18 cellular contexts compared by ENCODE assay signal in the genomic region with DNA sequence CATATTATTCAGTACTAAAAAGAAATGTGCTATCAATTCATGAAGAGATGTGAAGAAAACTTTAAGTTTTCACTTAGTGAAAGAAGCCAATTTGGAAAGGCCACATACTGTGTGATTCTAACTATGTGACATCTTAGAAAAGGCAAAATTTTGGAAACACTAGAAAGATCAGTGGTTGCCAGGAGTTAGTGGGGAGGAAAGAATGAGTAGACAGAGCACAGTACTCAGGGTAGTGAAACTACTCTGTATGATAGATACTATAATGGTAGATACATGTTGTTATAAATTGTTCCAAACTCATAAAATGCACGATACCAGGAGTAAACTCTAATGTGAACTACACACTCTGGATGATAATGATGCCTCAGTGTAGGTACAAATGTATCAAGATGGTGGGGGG. TPM values are rescaled to one million over a fixed set of nuclear protein-coding genes. Genes with fewer than 3 reads are reported as not detected.
DNase-seq lines count a peak whose midpoint lies in the region; ATAC-seq and TF ChIP-seq lines count a peak whose summit lies in the region.
"Had no signal": no experiment of that assay in that cellular context is flagged by ENCODE, and none has a peak within 500 bp of the region (broad histone marks: within the 10 kb centered on the region; RNA-seq: fewer than 3 reads in every experiment).

No MANE protein-coding gene starts in this region.

- H3K79me2 ChIP-seq in H9 (ENCODE audit: insufficient read depth, low read length), result peaks cover 10% of the 10 kb centered on the region; the same call in 1 of the 2 replicates

- no peak overlapping the region for H2BK15ac ChIP-seq in H9 (ENCODE audit: low read depth, low read length)

- TF ChIP-seq POLR2A in vagina (IDR thresholded peaks at IDR 0.05), result no peak

- H2AFZ ChIP-seq in H9 (ENCODE audit: low read length), result no peak overlapping the region
- H2AFZ ChIP-seq: neural progenitor cell had no signal

- no peak overlapping the region for H3K27ac ChIP-seq in H9 (ENCODE audit: insufficient read length, low read depth, low read length)
- no peak overlapping the region for H3K27ac ChIP-seq in vagina
- H3K27ac ChIP-seq: esophagus squamous epithelium, KMS-11, neural progenitor cell, psoas muscle had no signal

- no peaks in the 10 kb centered on the region for H3K4me1 ChIP-seq in H9 (ENCODE audit: insufficient read depth, low read length)
- H3K4me1 ChIP-seq in vagina, result no peaks in the 10 kb centered on the region

- peak overlapping the region; percentile 58 for H3K27ac Mint-ChIP-seq in activated T-cell treated with anti-CD3 and anti-CD28 coated beads, Interleukin-2, amount 50 U/mL, for 72 hours
- H3K27ac Mint-ChIP-seq in H9, result peak overlapping the region in 2 of 3 experiments; percentile 7 to 18; a peak in 1 of 7 replicates
- H3K27ac Mint-ChIP-seq in activated T-helper 1 cell treated with anti-CD3 and anti-CD28 coated beads, Interleukin-12 subunit alpha, Interleukin-12 subunit beta, Interleukin-2, Interleukin-4 antibody, amounts not matched to agents 30 ng/mL and 10 ng/mL and 1 ng/mL, durations not matched to agents 14 hours and 24 hours and 36 hours, result peak overlapping the region; percentile 81
- H3K27ac Mint-ChIP-seq: neural progenitor cell had no signal

- H3K27me3 Mint-ChIP-seq in activated T-cell treated with anti-CD3 and anti-CD28 coated beads, Interleukin-2, amount 50 U/mL, for 72 hours (ENCODE audit: low read depth), result no peaks in the 10 kb centered on the region
- no peaks in the 10 kb centered on the region for H3K27me3 Mint-ChIP-seq in H9 (ENCODE audit: low read depth)
- no peaks in the 10 kb centered on the region for H3K27me3 Mint-ChIP-seq in activated T-helper 1 cell treated with anti-CD3 and anti-CD28 coated beads, Interleukin-12 subunit alpha, Interleukin-12 subunit beta, Interleukin-2, Interleukin-4 antibody, amounts not matched to agents 30 ng/mL and 10 ng/mL and 1 ng/mL, durations not matched to agents 14 hours and 24 hours and 36 hours (ENCODE audit: insufficient read depth)
- H3K27me3 Mint-ChIP-seq: effector memory CD8-positive, alpha-beta T cell had no signal

- H3K18ac ChIP-seq in H9 (ENCODE audit: insufficient read length, low read depth, low read length), result no peak overlapping the region

- peak overlapping the region; percentile 27 to 50 for H3K4me3 Mint-ChIP-seq in activated T-cell treated with anti-CD3 and anti-CD28 coated beads, Interleukin-2, amount 50 U/mL, for 72 hours
- no peak overlapping the region for H3K4me3 Mint-ChIP-seq in H9
- H3K4me3 Mint-ChIP-seq in activated T-helper 1 cell treated with anti-CD3 and anti-CD28 coated beads, Interleukin-12 subunit alpha, Interleukin-12 subunit beta, Interleukin-2, Interleukin-4 antibody, amounts not matched to agents 30 ng/mL and 10 ng/mL and 1 ng/mL, durations not matched to agents 14 hours and 24 hours and 36 hours, result peak overlapping the region; percentile 16
- H3K4me3 Mint-ChIP-seq: effector memory CD8-positive, alpha-beta T cell; mesothelial cell of epicardium; neural progenitor cell had no signal

- H3K9me3 ChIP-seq in H9 (ENCODE audit: control insufficient read depth, low read depth, low read length), result no peaks in the 10 kb centered on the region
- peaks cover 2% of the 10 kb centered on the region for H3K9me3 ChIP-seq in vagina
- H3K9me3 ChIP-seq: psoas muscle had no signal

- no CpG with 5 or more reads among the region's 1 CpG for WGBS in H9 (ENCODE audit: extremely low coverage, insufficient read length, low lambda C conversion rate)

- H3T11ph ChIP-seq in H9 (ENCODE audit: low read length), result no peak overlapping the region

- no peak overlapping the region for H3K9ac ChIP-seq in H9 (ENCODE audit: extremely low read depth, insufficient read length, low read length)
- H3K9ac ChIP-seq: KMS-11, neural progenitor cell had no signal

- peaks cover 10% of the 10 kb centered on the region for H3K79me1 ChIP-seq in H9 (ENCODE audit: insufficient read depth, low read depth, low read length, poor library complexity, severe bottlenecking)

- no peak overlapping the region for H2BK20ac ChIP-seq in H9 (ENCODE audit: low read depth, low read length, poor library complexity, severe bottlenecking)

- no peak overlapping the region for H2AK5ac ChIP-seq in H9 (ENCODE audit: insufficient read length, low read length)

- H4K20me1 ChIP-seq in H9 (ENCODE audit: control insufficient read depth, insufficient read depth, insufficient read length), result no peaks in the 10 kb centered on the region

- peaks cover 65% of the 10 kb centered on the region for H3K4me1 Mint-ChIP-seq in activated T-cell treated with anti-CD3 and anti-CD28 coated beads, Interleukin-2, amount 50 U/mL, for 72 hours (ENCODE audit: low read depth)
- H3K4me1 Mint-ChIP-seq in H9, result peaks cover 10 to 18% of the 10 kb centered on the region in 2 experiments
- H3K4me1 Mint-ChIP-seq in activated T-helper 1 cell treated with anti-CD3 and anti-CD28 coated beads, Interleukin-12 subunit alpha, Interleukin-12 subunit beta, Interleukin-2, Interleukin-4 antibody, amounts not matched to agents 30 ng/mL and 10 ng/mL and 1 ng/mL, durations not matched to agents 14 hours and 24 hours and 36 hours (ENCODE audit: low read depth), result peaks cover 31% of the 10 kb centered on the region
- H3K4me1 Mint-ChIP-seq: neural progenitor cell had no signal

- no peak overlapping the region for H4K8ac ChIP-seq in H9 (replicated peaks; ENCODE audit: insufficient read length, low read depth, low read length)

- H3K36me3 Mint-ChIP-seq in activated T-cell treated with anti-CD3 and anti-CD28 coated beads, Interleukin-2, amount 50 U/mL, for 72 hours (ENCODE audit: insufficient read depth in 2 of 2), result peaks cover 14 to 32% of the 10 kb centered on the region in 2 donors
- H3K36me3 Mint-ChIP-seq in H9 (ENCODE audit: insufficient read depth in 1 of 3, low read depth in 3 of 3), result peaks cover 12 to 16% (median 14%) of the 10 kb centered on the region in 3 experiments
- peaks cover 45% of the 10 kb centered on the region for H3K36me3 Mint-ChIP-seq in activated T-helper 1 cell treated with anti-CD3 and anti-CD28 coated beads, Interleukin-12 subunit alpha, Interleukin-12 subunit beta, Interleukin-2, Interleukin-4 antibody, amounts not matched to agents 30 ng/mL and 10 ng/mL and 1 ng/mL, durations not matched to agents 14 hours and 24 hours and 36 hours (ENCODE audit: low read depth)

- no peak overlapping the region for H3K4me3 ChIP-seq in vagina
- H3K4me3 ChIP-seq: esophagus squamous epithelium, neural progenitor cell, psoas muscle had no signal

- no peak overlapping the region for H4K5ac ChIP-seq in H9 (ENCODE audit: insufficient read length, low read depth, low read length)

- no peak overlapping the region for H2BK120ac ChIP-seq in H9 (ENCODE audit: low read depth, low read length, poor library complexity, severe bottlenecking)

- TF ChIP-seq CTCF in H9 (conservative IDR thresholded peaks at IDR 0.05) (no peak), vagina (IDR thresholded peaks at IDR 0.05) (no peak)

- no peaks in the 10 kb centered on the region for H3K23me2 ChIP-seq in H9 (ENCODE audit: insufficient read length, low read depth, low read length, poor library complexity, severe bottlenecking)

- H3K27me3 ChIP-seq in H9 (ENCODE audit: insufficient read depth, low read length) (no peaks in the 10 kb centered on the region), vagina (no peaks in the 10 kb centered on the region)
- H3K27me3 ChIP-seq: esophagus squamous epithelium, neural progenitor cell had no signal

- no peak overlapping the region for H2BK5ac ChIP-seq in H9 (ENCODE audit: insufficient read length, low read length)

- peaks cover 0 to 9% of the 10 kb centered on the region in 2 donors for H3K9me3 Mint-ChIP-seq in activated T-cell treated with anti-CD3 and anti-CD28 coated beads, Interleukin-2, amount 50 U/mL, for 72 hours
- peaks cover 3 to 12% of the 10 kb centered on the region in 2 experiments; a peak in 4 of 5 replicates for H3K9me3 Mint-ChIP-seq in H9
- H3K9me3 Mint-ChIP-seq in activated T-helper 1 cell treated with anti-CD3 and anti-CD28 coated beads, Interleukin-12 subunit alpha, Interleukin-12 subunit beta, Interleukin-2, Interleukin-4 antibody, amounts not matched to agents 30 ng/mL and 10 ng/mL and 1 ng/mL, durations not matched to agents 14 hours and 24 hours and 36 hours, result peaks cover 9% of the 10 kb centered on the region
- H3K9me3 Mint-ChIP-seq: effector memory CD8-positive, alpha-beta T cell had no signal

- peaks cover 0 to 2% of the 10 kb centered on the region in 2 donors for H3K36me3 ChIP-seq in vagina
- H3K36me3 ChIP-seq: neural progenitor cell had no signal

- H3K14ac ChIP-seq in H9 (ENCODE audit: insufficient read depth, low read length), result no peak overlapping the region

- no peak for DNase-seq in activated T-cell treated with anti-CD3 and anti-CD28 coated beads, Interleukin-2, amount 50 U/mL, for 72 hours
- DNase-seq in activated T-cell treated with anti-CD3 and anti-CD28 coated beads, Interleukin-2, amount 50 U/mL, for 48 hours, result no peak
- no peak for DNase-seq in H9
- no peak for DNase-seq in activated T-helper 1 cell treated with anti-CD3 and anti-CD28 coated beads, Interleukin-12 subunit alpha, Interleukin-12 subunit beta, Interleukin-2, Interleukin-4 antibody, amounts not matched to agents 30 ng/mL and 10 ng/mL and 1 ng/mL, durations not matched to agents 14 hours and 24 hours and 36 hours (ENCODE audit: low spot score)
- no peak for DNase-seq in stimulated activated naive CD8-positive, alpha-beta T cell treated with anti-CD3 and anti-CD28 coated beads, Interleukin-15, Interleukin-2, amounts not matched to agents 100 U/mL and 50 U/mL, for 24 hours
- DNase-seq in globus pallidus (ENCODE audit: low spot score), result no peak
- no peak for DNase-seq in vagina (ENCODE audit: extremely low spot score in 2 of 2)
- DNase-seq: DND-41; effector memory CD8-positive, alpha-beta T cell; esophagus squamous epithelium; NCI-H1930; NCI-H345; psoas muscle; stimulated activated CD4-positive, alpha-beta T cell treated with anti-CD3 and anti-CD28 coated beads, Interleukin-4, amount 100 ng/mL, for 24 hours had no signal

- no peak overlapping the region for H3K23ac ChIP-seq in H9 (ENCODE audit: insufficient read length, low read depth, low read length)

- intact Hi-C loops in activated T-helper 1 cell treated with anti-CD3 and anti-CD28 coated beads, Interleukin-12 subunit alpha, Interleukin-12 subunit beta, Interleukin-2, Interleukin-4 antibody, amounts not matched to agents 30 ng/mL and 10 ng/mL and 1 ng/mL, durations not matched to agents 14 hours and 24 hours and 36 hours (cut with micrococcal nuclease), result loop anchor here (1.0 kb wide), 1 partner anchor 8 kb away; no protein-coding TSS in a partner anchor
- intact Hi-C loops in vagina (cut with DNase I), result no loop called here

- peak; percentile 86 to 90 for ATAC-seq in activated T-cell treated with anti-CD3 and anti-CD28 coated beads, Interleukin-2, amount 50 U/mL, for 72 hours (replicated peaks in 1 of 2)
- peak; percentile 96 for ATAC-seq in stimulated activated naive CD8-positive, alpha-beta T cell treated with anti-CD3 and anti-CD28 coated beads, Interleukin-15, Interleukin-2, amounts not matched to agents 100 U/mL and 50 U/mL, for 24 hours
- ATAC-seq in HG02970 (IDR thresholded peaks at IDR 0.05; ENCODE audit: low FRiP score, unreplicated experiment), result no peak
- ATAC-seq: effector memory CD8-positive, alpha-beta T cell had no signal

- H3K4ac ChIP-seq in H9 (ENCODE audit: low read depth, low read length), result no peak overlapping the region

- H3K4me2 ChIP-seq in H9 (ENCODE audit: insufficient read depth, insufficient read length, low read length), result no peak overlapping the region
- H3K4me2 ChIP-seq: KMS-11, neural progenitor cell had no signal

- H3K56ac ChIP-seq in H9 (ENCODE audit: insufficient read length, low read depth, low read length), result no peak overlapping the region

- H2BK12ac ChIP-seq in H9 (ENCODE audit: insufficient read length, low read depth, low read length), result no peak overlapping the region

- no peak overlapping the region for H4K91ac ChIP-seq in H9 (ENCODE audit: insufficient read length, low read depth, low read length)

RNA-seq across cellular contexts. Expression of gene NCOA3, which starts 14.2 kb away (rescaled TPM):
- 100 to 1,000 TPM in 1 of 2 donors, 10 to 100 TPM in 1; 76.0 to 113 TPM for total RNA-seq in activated T-cell treated with anti-CD3 and anti-CD28 coated beads, Interleukin-2, amount 50 U/mL, for 72 hours
- 22.3 and 23.3 TPM in 2 replicates for total RNA-seq in H9 (2021)
- 132 and 133 TPM in 2 replicates for total RNA-seq in activated T-helper 1 cell treated with anti-CD3 and anti-CD28 coated beads, Interleukin-12 subunit alpha, Interleukin-12 subunit beta, Interleukin-2, Interleukin-4 antibody, amounts not matched to agents 30 ng/mL and 10 ng/mL and 1 ng/mL, durations not matched to agents 14 hours and 24 hours and 36 hours
- 47.1 TPM for total RNA-seq in vagina

Comparison
In these comparisons a context has a peak if more than half of its experiments do, and no peak if none do; other contexts are left out.
1. H3K27ac Mint-ChIP-seq: peak in every context shown above with its lines; median percentile 81 in activated T-helper 1 cell treated with anti-CD3 and anti-CD28 coated beads, Interleukin-12 subunit alpha, Interleukin-12 subunit beta, Interleukin-2, Interleukin-4 antibody, amounts not matched to agents 30 ng/mL and 10 ng/mL and 1 ng/mL, durations not matched to agents 14 hours and 24 hours and 36 hours; 58 in activated T-cell treated with anti-CD3 and anti-CD28 coated beads, Interleukin-2, amount 50 U/mL, for 72 hours; 12 in H9.
2. H3K4me3 Mint-ChIP-seq: peak in activated T-cell treated with anti-CD3 and anti-CD28 coated beads, Interleukin-2, amount 50 U/mL, for 72 hours (2 of 2) and activated T-helper 1 cell treated with anti-CD3 and anti-CD28 coated beads, Interleukin-12 subunit alpha, Interleukin-12 subunit beta, Interleukin-2, Interleukin-4 antibody, amounts not matched to agents 30 ng/mL and 10 ng/mL and 1 ng/mL, durations not matched to agents 14 hours and 24 hours and 36 hours (single experiment); none in H9 (0 of 2).